12 cellular contexts compared by ENCODE assay signal in the genomic region with DNA sequence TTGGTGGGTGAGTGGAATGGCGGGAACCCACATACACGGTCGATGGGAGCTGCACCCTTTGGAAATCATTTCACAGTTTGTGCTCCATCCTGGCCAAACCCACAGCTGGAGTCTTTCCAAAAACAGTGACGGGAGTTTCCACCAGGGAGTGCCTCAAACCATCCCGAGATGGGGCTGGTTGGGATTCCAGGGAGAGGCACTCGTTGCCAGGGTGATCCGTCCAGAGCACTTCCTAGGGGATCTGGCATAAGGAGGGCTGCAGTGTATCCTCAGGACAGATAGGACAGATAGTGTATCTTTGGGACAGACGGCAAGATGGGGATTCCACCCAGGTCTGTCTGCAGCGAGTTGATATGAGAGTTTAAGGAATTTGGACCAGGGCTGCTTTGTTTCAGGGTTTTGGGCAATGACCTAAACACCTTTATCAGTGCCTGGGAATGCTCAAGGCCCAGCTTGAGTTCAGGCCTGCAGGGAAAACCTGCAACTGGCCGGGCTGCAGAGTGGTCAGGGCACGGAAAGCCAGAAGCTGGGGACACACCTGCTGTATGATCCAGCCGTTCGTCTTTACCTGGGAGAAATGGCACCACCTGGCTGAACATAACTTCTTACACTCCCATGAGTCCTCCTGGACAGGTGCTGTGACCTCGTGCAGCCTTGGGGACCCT. TPM values are rescaled to one million over a fixed set of nuclear protein-coding genes. Genes with fewer than 3 reads are reported as not detected.
DNase-seq lines count a peak whose midpoint lies in the region; ATAC-seq, FAIRE-seq and TF ChIP-seq lines count a peak whose summit lies in the region.
"Had no signal": no experiment of that assay in that cellular context is flagged by ENCODE, and none has a peak within 500 bp of the region (broad histone marks: within the 10 kb centered on the region; RNA-seq: fewer than 3 reads in every experiment).

No MANE protein-coding gene starts in this region.

- H3K4me1 ChIP-seq in smooth muscle cell (ENCODE audit: low read depth) = peaks cover 32% of the 10 kb centered on the region

- ATAC-seq in HG03108 (IDR thresholded peaks at IDR 0.05; ENCODE audit: unreplicated experiment) = no peak
- ATAC-seq: stimulated activated naive CD8-positive, alpha-beta T cell treated with anti-CD3 and anti-CD28 coated beads, Interleukin-15, Interleukin-2, amounts not matched to agents 100 U/mL and 50 U/mL, for 24 hours had no signal

- no peak for TF ChIP-seq CTCF in fibroblast of villous mesenchyme (IDR thresholded peaks at IDR 0.05; ENCODE audit: insufficient read depth, low read depth, low read length)
- no peak for TF ChIP-seq CTCF in smooth muscle cell (IDR thresholded peaks at IDR 0.05; ENCODE audit: borderline replicate concordance, insufficient read depth, poor library complexity, severe bottlenecking)

- no peak overlapping the region for H3K4me3 ChIP-seq in fibroblast of villous mesenchyme (ENCODE audit: low read depth, low read length)
- H3K4me3 ChIP-seq in smooth muscle cell = no peak overlapping the region

- peak; percentile 20; the same call in 1 of the 2 replicates for TF ChIP-seq POLR2A in H54 (IDR thresholded peaks at IDR 0.05; ENCODE audit: low read depth, low read length)

- H3K27me3 ChIP-seq in smooth muscle cell (ENCODE audit: low read depth) = no peaks in the 10 kb centered on the region

- no peak overlapping the region for H2AFZ ChIP-seq in smooth muscle cell (ENCODE audit: low read depth)

- FAIRE-seq in H54 (lab: Jason Lieb, UNC) = no peak
- FAIRE-seq: D721Med had no signal

- no peaks in the 10 kb centered on the region for H3K9me3 ChIP-seq in smooth muscle cell (replicated peaks; ENCODE audit: low read depth)

- DNase-seq in H54 (ENCODE audit: insufficient read length, low spot score) (no peak), fibroblast of villous mesenchyme (ENCODE audit: low read depth) (peak; percentile 84), smooth muscle cell (lab: John Stamatoyannopoulos, UW; ENCODE audit: unreplicated experiment) (no peak), pons (ENCODE audit: low spot score) (no peak)
- DNase-seq in activated CD8-positive, alpha-beta memory T cell treated with anti-CD3 and anti-CD28 coated beads, Interleukin-2, amount 50 U/mL, for 48 hours = peak; percentile 46
- no peak for DNase-seq in effector CD4-positive, alpha-beta T cell
- DNase-seq: activated naive CD4-positive, alpha-beta T cell treated with Interleukin-2 at 50 U/mL for 16 hours; effector memory CD4-positive, alpha-beta T cell; NCI-H187; stimulated activated naive CD8-positive, alpha-beta T cell treated with anti-CD3 and anti-CD28 coated beads, Interleukin-15, Interleukin-2, amounts not matched to agents 100 U/mL and 50 U/mL, for 24 hours had no signal

- H3K4me2 ChIP-seq in smooth muscle cell = no peak overlapping the region

- WGBS in smooth muscle cell (ENCODE audit: low lambda C conversion rate) = 47% methylated on average over 11 of the region's 14 CpGs

- no peaks in the 10 kb centered on the region for H3K36me3 ChIP-seq in smooth muscle cell (ENCODE audit: low read depth)

- H3K9ac ChIP-seq in smooth muscle cell (ENCODE audit: low read depth) = no peak overlapping the region

- H3F3A ChIP-seq in smooth muscle cell (ENCODE audit: low read depth) = peaks cover 27% of the 10 kb centered on the region

- peaks cover 29% of the 10 kb centered on the region for H3K79me2 ChIP-seq in smooth muscle cell (ENCODE audit: low read depth)

- peak overlapping the region; percentile 57 for H3K27ac ChIP-seq in smooth muscle cell (ENCODE audit: low read depth)

- H4K20me1 ChIP-seq in smooth muscle cell (ENCODE audit: low read depth) = peaks cover 14% of the 10 kb centered on the region

RNA-seq across cellular contexts. Expression of a gene that starts 3.4 kb away (rescaled TPM):
- total RNA-seq in fibroblast of villous mesenchyme = 43.8 and 60.0 TPM in 2 replicates
- 32.1 and 58.3 TPM in 2 replicates for total RNA-seq in smooth muscle cell
- polyA plus RNA-seq in smooth muscle cell = 69.6 and 70.0 TPM in 2 replicates

Comparison
In these comparisons a context has a peak if more than half of its experiments do, and no peak if none do; other contexts are left out.
1. DNase-seq: peak in activated CD8-positive, alpha-beta memory T cell treated with anti-CD3 and anti-CD28 coated beads, Interleukin-2, amount 50 U/mL, for 48 hours (single experiment) and fibroblast of villous mesenchyme (single experiment); none in H54 (single experiment), smooth muscle cell (single experiment), pons (single experiment) and effector CD4-positive, alpha-beta T cell (single experiment).